In genomic region chr22:31449521-31449920, GRCh38 we compare ENCODE assay signal across 1 cellular context.
TF ChIP-seq lines count a peak whose summit lies in the region.

No MANE protein-coding gene starts in this region.

TF ChIP-seq in GM12878, 131 proteins besides CTCF, POLR2A, EP300 and RAD21:
- TF ChIP-seq RBBP5 (conservative IDR thresholded peaks at IDR 0.05) (no peak), SREBF1 (IDR thresholded peaks at IDR 0.05; ENCODE audit: low read length) (no peak), FOXM1 (IDR thresholded peaks at IDR 0.05; ENCODE audit: low read depth, low read length) (no peak), KDM1A (IDR thresholded peaks at IDR 0.05; ENCODE audit: borderline replicate concordance) (no peak), KLF5 (IDR thresholded peaks at IDR 0.05; ENCODE audit: partially characterized antibody) (no peak), CUX1 (IDR thresholded peaks at IDR 0.05; ENCODE audit: insufficient replicate concordance, low read depth, low read length) (no peak), NRF1 (conservative IDR thresholded peaks at IDR 0.05; ENCODE audit: low read depth, low read length) (no peak), FOS (IDR thresholded peaks at IDR 0.05; ENCODE audit: borderline replicate concordance, extremely low read depth, insufficient read length) (no peak)
- TF ChIP-seq, protein P1, sequence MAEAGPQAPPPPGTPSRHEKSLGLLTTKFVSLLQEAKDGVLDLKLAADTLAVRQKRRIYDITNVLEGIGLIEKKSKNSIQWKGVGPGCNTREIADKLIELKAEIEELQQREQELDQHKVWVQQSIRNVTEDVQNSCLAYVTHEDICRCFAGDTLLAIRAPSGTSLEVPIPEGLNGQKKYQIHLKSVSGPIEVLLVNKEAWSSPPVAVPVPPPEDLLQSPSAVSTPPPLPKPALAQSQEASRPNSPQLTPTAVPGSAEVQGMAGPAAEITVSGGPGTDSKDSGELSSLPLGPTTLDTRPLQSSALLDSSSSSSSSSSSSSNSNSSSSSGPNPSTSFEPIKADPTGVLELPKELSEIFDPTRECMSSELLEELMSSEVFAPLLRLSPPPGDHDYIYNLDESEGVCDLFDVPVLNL (IDR thresholded peaks at IDR 0.05; ENCODE audit: low read depth, low read length): no peak
- TF ChIP-seq, protein P2, sequence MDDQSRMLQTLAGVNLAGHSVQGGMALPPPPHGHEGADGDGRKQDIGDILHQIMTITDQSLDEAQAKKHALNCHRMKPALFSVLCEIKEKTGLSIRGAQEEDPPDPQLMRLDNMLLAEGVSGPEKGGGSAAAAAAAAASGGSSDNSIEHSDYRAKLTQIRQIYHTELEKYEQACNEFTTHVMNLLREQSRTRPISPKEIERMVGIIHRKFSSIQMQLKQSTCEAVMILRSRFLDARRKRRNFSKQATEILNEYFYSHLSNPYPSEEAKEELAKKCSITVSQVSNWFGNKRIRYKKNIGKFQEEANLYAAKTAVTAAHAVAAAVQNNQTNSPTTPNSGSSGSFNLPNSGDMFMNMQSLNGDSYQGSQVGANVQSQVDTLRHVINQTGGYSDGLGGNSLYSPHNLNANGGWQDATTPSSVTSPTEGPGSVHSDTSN (IDR thresholded peaks at IDR 0.05; ENCODE audit: insufficient replicate concordance, low read depth, low read length): no peak
